21 cellular contexts compared by ENCODE assay signal in the genomic region with DNA sequence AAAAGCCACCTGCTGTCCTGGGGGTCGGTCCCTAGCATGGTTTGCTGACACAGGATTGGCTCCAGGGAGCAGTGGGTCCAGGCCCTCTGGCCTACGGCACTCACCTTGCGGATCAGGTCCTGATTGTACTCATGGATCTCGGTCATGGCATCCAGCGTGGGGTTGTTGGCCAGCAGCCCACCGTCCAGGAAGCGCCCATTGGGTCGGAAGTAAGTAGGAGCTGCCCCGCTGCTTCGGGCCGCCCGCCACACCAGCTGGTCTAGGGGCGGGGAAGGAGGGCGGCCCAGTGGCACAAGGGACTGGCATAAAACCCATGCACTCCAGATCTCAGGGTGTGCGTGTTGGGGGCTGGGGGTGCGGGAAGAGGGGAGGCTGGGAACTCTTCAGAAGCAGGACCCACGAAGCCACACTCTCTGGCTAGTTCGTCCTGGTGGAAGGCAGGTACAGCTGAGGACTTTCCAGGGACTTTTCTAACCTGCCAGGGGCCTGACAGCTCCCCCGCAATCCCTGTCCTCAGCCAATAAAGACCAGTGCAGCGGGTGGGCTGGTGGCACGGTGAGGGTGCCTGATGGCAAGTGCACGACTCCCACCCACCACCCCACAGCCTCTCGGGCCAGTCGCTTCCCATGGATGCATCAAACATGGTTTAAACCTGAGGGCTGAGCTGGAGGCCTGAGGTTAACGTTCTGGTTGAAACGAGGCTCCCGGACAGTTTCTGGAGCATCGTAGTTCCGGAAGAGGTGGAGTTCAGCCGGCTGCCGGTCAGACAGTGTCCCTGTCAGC. TPM values are rescaled to one million over a fixed set of nuclear protein-coding genes. Genes with fewer than 3 reads are reported as not detected.
"Had no signal": no experiment of that assay in that cellular context is flagged by ENCODE, and none has a peak within 500 bp of the region (broad histone marks: within the 10 kb centered on the region; RNA-seq: fewer than 3 reads in every experiment).

No MANE protein-coding gene starts in this region.

- H3K27me3 ChIP-seq: adrenal gland, esophagus squamous epithelium, gastrocnemius medialis, thyroid gland had no signal

- H3K27ac ChIP-seq: adrenal gland, coronary artery, esophagus squamous epithelium, gastrocnemius medialis, thyroid gland had no signal

- H3K4me1 ChIP-seq: thyroid gland had no signal

- H3K36me3 Mint-ChIP-seq: WTC11 had no signal

- H3K27ac Mint-ChIP-seq: activated naive CD8-positive, alpha-beta T cell; activated T-helper 2 cell treated with anti-CD3 and anti-CD28 coated beads, Interferon-gamma antibody, Interleukin-2, Interleukin-4, amounts not matched to agents 10 μg/mL and 5 μg/mL and 100 μg/mL, durations not matched to agents 14 hours and 24 hours and 36 hours; endodermal cell; mesothelial cell of epicardium; naive thymus-derived CD8-positive, alpha-beta T cell; stimulated activated naive CD8-positive, alpha-beta T cell treated with anti-CD3 and anti-CD28 coated beads, Interleukin-15, Interleukin-2, amounts not matched to agents 100 ng/mL and 50 ng/mL, for 24 hours had no signal

- H3K27me3 Mint-ChIP-seq: activated naive CD8-positive, alpha-beta T cell; central memory CD8-positive, alpha-beta T cell; naive thymus-derived CD8-positive, alpha-beta T cell; stimulated activated naive CD8-positive, alpha-beta T cell treated with anti-CD3 and anti-CD28 coated beads, Interleukin-15, Interleukin-2, amounts not matched to agents 100 ng/mL and 50 ng/mL, for 24 hours had no signal

- H3K9me3 Mint-ChIP-seq: activated T-helper 2 cell treated with anti-CD3 and anti-CD28 coated beads, Interferon-gamma antibody, Interleukin-2, Interleukin-4, amounts not matched to agents 10 μg/mL and 5 μg/mL and 100 μg/mL, durations not matched to agents 14 hours and 24 hours and 36 hours; central memory CD8-positive, alpha-beta T cell; endodermal cell; mesothelial cell of epicardium; naive thymus-derived CD8-positive, alpha-beta T cell; stimulated activated naive CD8-positive, alpha-beta T cell treated with anti-CD3 and anti-CD28 coated beads, Interleukin-15, Interleukin-2, amounts not matched to agents 100 ng/mL and 50 ng/mL, for 24 hours; WTC11 had no signal

- H3K36me3 ChIP-seq: adrenal gland, thyroid gland had no signal

- H3K9me3 ChIP-seq: adrenal gland, esophagus squamous epithelium, gastrocnemius medialis, thyroid gland had no signal

- DNase-seq: activated naive CD4-positive, alpha-beta T cell; activated T-cell treated with anti-CD3 and anti-CD28 coated beads, Interleukin-2, amount 50 U/mL, for 1 hour; adrenal gland; endodermal cell; esophagus squamous epithelium; gastrocnemius medialis; head of caudate nucleus; naive thymus-derived CD8-positive, alpha-beta T cell; stimulated activated CD4-positive, alpha-beta T cell treated with anti-CD3 and anti-CD28 coated beads, Interleukin-12 subunit alpha, Interleukin-12 subunit beta, amount 100 ng/mL, for 4 hours; stimulated activated CD4-positive, alpha-beta T cell treated with anti-CD3 and anti-CD28 coated beads, Interleukin-4, amount 100 ng/mL, for 4 hours; T-helper 1 cell; thyroid gland had no signal

- H3K4me3 ChIP-seq: adrenal gland, coronary artery, esophagus squamous epithelium, gastrocnemius medialis, thyroid gland had no signal

- H3K4me3 Mint-ChIP-seq: activated naive CD8-positive, alpha-beta T cell; central memory CD8-positive, alpha-beta T cell; endodermal cell; mesothelial cell of epicardium; naive thymus-derived CD8-positive, alpha-beta T cell; stimulated activated naive CD8-positive, alpha-beta T cell treated with anti-CD3 and anti-CD28 coated beads, Interleukin-15, Interleukin-2, amounts not matched to agents 100 ng/mL and 50 ng/mL, for 24 hours; WTC11 had no signal

RNA-seq across cellular contexts. Expression of gene BAIAP2L2, which starts 5.1 kb away (rescaled TPM):
- total RNA-seq: urinary bladder had no signal
- polyA plus RNA-seq: naive thymus-derived CD8-positive, alpha-beta T cell had no signal

RNA-seq across cellular contexts. Expression of gene SLC16A8, which starts 31.6 kb away (rescaled TPM):
- total RNA-seq: activated T-helper 2 cell treated with anti-CD3 and anti-CD28 coated beads, Interferon-gamma antibody, Interleukin-2, Interleukin-4, amounts not matched to agents 10 μg/mL and 5 μg/mL and 100 μg/mL, durations not matched to agents 14 hours and 24 hours and 36 hours; astrocyte; esophagus squamous epithelium; naive thymus-derived CD8-positive, alpha-beta T cell had no signal
- polyA plus RNA-seq: naive thymus-derived CD8-positive, alpha-beta T cell had no signal
